ENCODE assay signal across 1 cellular context in genomic region chr10:27504007-27504890, GRCh38.
TF ChIP-seq lines count a peak whose summit lies in the region.

TSS of gene RAB18 (plus strand) at chr10:27504304. CDS start at chr10:27504370, 66 bp downstream.

TF ChIP-seq in GM23338, 12 proteins besides CTCF, POLR2A, EP300 and RAD21:
- TF ChIP-seq ZNF114 (CRISPR knock-in tag; IDR thresholded peaks at IDR 0.05): no peak
- no peak for TF ChIP-seq ZNF462 (CRISPR knock-in tag; IDR thresholded peaks at IDR 0.05)
- TF ChIP-seq POLR2AphosphoS5 (IDR thresholded peaks at IDR 0.05; ENCODE audit: low read depth): peak; percentile 95
- no peak for TF ChIP-seq EZH2phosphoT487 (IDR thresholded peaks at IDR 0.05; ENCODE audit: unreplicated experiment)
- TF ChIP-seq ETS1 (IDR thresholded peaks at IDR 0.05): no peak
- no peak for TF ChIP-seq NANOG (IDR thresholded peaks at IDR 0.05; ENCODE audit: borderline replicate concordance)
- TF ChIP-seq REST (IDR thresholded peaks at IDR 0.05; ENCODE audit: unreplicated experiment): peak; percentile 30
- TF ChIP-seq STAT1 (IDR thresholded peaks at IDR 0.05; ENCODE audit: unreplicated experiment): no peak
- peak; percentile 51 for TF ChIP-seq CREB1 (CRISPR knock-in tag; IDR thresholded peaks at IDR 0.05; ENCODE audit: low read depth)
- no peak for TF ChIP-seq JUNB (IDR thresholded peaks at IDR 0.05; ENCODE audit: unreplicated experiment)
- TF ChIP-seq ZNF331 (CRISPR knock-in tag; IDR thresholded peaks at IDR 0.05; ENCODE audit: low read depth): no peak
- TF ChIP-seq EZH2 (IDR thresholded peaks at IDR 0.05; ENCODE audit: low read depth, unreplicated experiment): no peak
TF ChIP-seq in GM23338: peak in this region for 3.
